9 cellular contexts compared by ENCODE assay signal in the genomic region with DNA sequence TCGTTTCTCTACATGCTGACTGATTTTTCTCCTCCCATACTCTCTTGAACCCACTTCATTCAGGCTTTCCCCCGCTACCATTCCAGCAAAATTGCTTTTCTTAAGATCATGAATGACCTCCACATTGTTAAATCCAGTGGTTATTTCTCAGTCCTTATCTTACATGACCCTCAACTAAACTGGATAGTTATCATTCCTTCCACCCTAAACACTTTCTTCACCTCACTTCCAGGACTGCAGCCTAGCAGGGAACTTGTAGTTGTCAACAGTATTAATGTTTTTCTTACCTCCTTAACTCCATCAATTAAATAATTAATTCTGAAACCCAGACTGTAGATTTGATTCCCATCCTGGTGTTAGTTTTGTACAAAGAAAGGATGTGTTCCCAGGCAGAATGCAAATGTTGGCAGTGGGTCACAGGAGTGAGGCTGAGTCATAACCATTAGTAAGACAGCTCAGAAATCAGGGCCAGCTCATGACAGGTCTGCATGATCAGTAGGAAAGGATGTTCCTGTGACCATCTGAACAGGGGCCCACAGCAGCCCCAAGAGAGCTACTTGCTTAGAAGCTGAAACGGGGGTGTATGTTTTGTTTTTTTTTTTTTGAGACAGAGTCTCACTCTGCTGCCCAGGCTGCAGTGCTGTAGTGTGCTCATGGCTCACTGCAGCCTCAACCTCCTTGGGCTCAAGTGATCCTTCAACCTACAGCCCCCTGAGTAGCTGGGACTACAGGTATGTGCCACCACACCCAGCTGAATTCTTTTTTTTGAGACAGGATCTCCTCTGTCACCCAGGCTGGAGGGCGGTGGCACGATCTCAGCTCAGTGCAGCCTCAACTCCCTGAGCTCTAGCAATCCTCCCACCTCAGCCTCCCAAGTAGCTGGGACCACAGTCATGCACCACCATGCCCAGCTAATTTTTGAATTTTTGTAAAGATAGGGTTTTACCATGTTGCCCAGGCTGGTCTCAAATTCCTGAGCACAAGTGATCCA. TPM values are rescaled to one million over a fixed set of nuclear protein-coding genes. Genes with fewer than 3 reads are reported as not detected.
DNase-seq lines count a peak whose midpoint lies in the region; ATAC-seq and TF ChIP-seq lines count a peak whose summit lies in the region.
"Had no signal": no experiment of that assay in that cellular context is flagged by ENCODE, and none has a peak within 500 bp of the region (broad histone marks: within the 10 kb centered on the region; RNA-seq: fewer than 3 reads in every experiment).

No MANE protein-coding gene starts in this region.

- TF ChIP-seq POLR2A in NB4 (IDR thresholded peaks at IDR 0.05; ENCODE audit: extremely low read depth, insufficient read length): no peak

- TF ChIP-seq CTCF in HFF-Myc (IDR thresholded peaks at IDR 0.05; ENCODE audit: low read depth, low read length, missing control alignments): no peak
- TF ChIP-seq CTCF in NB4 (IDR thresholded peaks at IDR 0.05; ENCODE audit: low read depth, low read length): no peak
- TF ChIP-seq CTCF in epithelial cell of proximal tubule (conservative IDR thresholded peaks at IDR 0.05; ENCODE audit: low read depth, low read length): no peak

- H3K27me3 Mint-ChIP-seq in activated CD8-positive, alpha-beta memory T cell treated with anti-CD3 and anti-CD28 coated beads, Interleukin-2, amount 10 ng/mL, durations not matched to agents 7 days and 5 days: peaks cover 7% of the 10 kb centered on the region

- H3K9me3 ChIP-seq in skeletal muscle tissue (ENCODE audit: control insufficient read depth in 3 of 3, low read length in 3 of 3): no peaks in the 10 kb centered on the region

- H3K36me3 ChIP-seq in skeletal muscle tissue (ENCODE audit: control insufficient read depth in 3 of 3, insufficient read depth in 3 of 3, low read length in 3 of 3): no peaks in the 10 kb centered on the region

- peak; percentile 57 for DNase-seq in activated CD8-positive, alpha-beta memory T cell treated with anti-CD3 and anti-CD28 coated beads, Interleukin-2, amount 10 ng/mL, durations not matched to agents 7 days and 5 days
- DNase-seq in activated CD8-positive, alpha-beta memory T cell treated with anti-CD3 and anti-CD28 coated beads, Interleukin-2, amount 50 U/mL, for 4 hours: no peak
- DNase-seq in HFF-Myc (ENCODE audit: extremely low read depth, low read depth) (peak; percentile 79), NB4 (ENCODE audit: low read depth) (peak; percentile 72), epithelial cell of proximal tubule (ENCODE audit: low read depth) (peak; percentile 90), NCI-H1092 (lab: John Stamatoyannopoulos, UW) (no peak), DMS79 (lab: John Stamatoyannopoulos, UW) (no peak)

- H3K4me3 ChIP-seq in HFF-Myc (replicated peaks; ENCODE audit: low read depth, low read length) (no peak overlapping the region), NB4 (ENCODE audit: low read depth, low read length) (no peak overlapping the region), epithelial cell of proximal tubule (ENCODE audit: low read depth, low read length) (no peak overlapping the region), skeletal muscle tissue (ENCODE audit: low read length in 3 of 3) (no peak overlapping the region)

- no peak overlapping the region for H3K4me3 Mint-ChIP-seq in activated CD8-positive, alpha-beta memory T cell treated with anti-CD3 and anti-CD28 coated beads, Interleukin-2, amount 10 ng/mL, durations not matched to agents 7 days and 5 days
- H3K4me3 Mint-ChIP-seq: activated naive CD8-positive, alpha-beta T cell had no signal

- peak; percentile 81 for ATAC-seq in activated CD8-positive, alpha-beta memory T cell treated with anti-CD3 and anti-CD28 coated beads, Interleukin-2, amount 10 ng/mL, durations not matched to agents 7 days and 5 days

- H3K4me1 Mint-ChIP-seq in activated CD8-positive, alpha-beta memory T cell treated with anti-CD3 and anti-CD28 coated beads, Interleukin-2, amount 10 ng/mL, durations not matched to agents 7 days and 5 days: peaks cover 16% of the 10 kb centered on the region

- no peaks in the 10 kb centered on the region for H3K36me3 Mint-ChIP-seq in activated CD8-positive, alpha-beta memory T cell treated with anti-CD3 and anti-CD28 coated beads, Interleukin-2, amount 10 ng/mL, durations not matched to agents 7 days and 5 days
- H3K36me3 Mint-ChIP-seq: activated naive CD8-positive, alpha-beta T cell had no signal

- no peaks in the 10 kb centered on the region for H3K27me3 ChIP-seq in skeletal muscle tissue (ENCODE audit: control insufficient read depth in 3 of 3, insufficient read depth in 3 of 3, low read length in 3 of 3)

- no peak overlapping the region for H3K27ac Mint-ChIP-seq in activated CD8-positive, alpha-beta memory T cell treated with anti-CD3 and anti-CD28 coated beads, Interleukin-2, amount 10 ng/mL, durations not matched to agents 7 days and 5 days
- H3K27ac Mint-ChIP-seq: activated naive CD8-positive, alpha-beta T cell had no signal

- CTCF ChIA-PET in activated CD8-positive, alpha-beta memory T cell treated with anti-CD3 and anti-CD28 coated beads, Interleukin-2, amount 10 ng/mL, durations not matched to agents 7 days and 5 days (lab: Charles Lee): interaction anchor here (1.1 to 1.6 kb wide), 3 partner anchors 14 to 186 kb away, joined by 3 to 4 read pairs (median 3); no protein-coding TSS in a partner anchor

- H3K9ac ChIP-seq in skeletal muscle tissue (ENCODE audit: low read depth in 1 of 3, low read length in 3 of 3): no peak overlapping the region

- peak overlapping the region; percentile 12 for H3K27ac ChIP-seq in skeletal muscle tissue (ENCODE audit: low read depth, low read length)

- H3K9me3 Mint-ChIP-seq in activated CD8-positive, alpha-beta memory T cell treated with anti-CD3 and anti-CD28 coated beads, Interleukin-2, amount 10 ng/mL, durations not matched to agents 7 days and 5 days (ENCODE audit: low read depth): no peaks in the 10 kb centered on the region

- peaks cover 0 to 4% (median 2%) of the 10 kb centered on the region in 3 donors for H3K4me1 ChIP-seq in skeletal muscle tissue (ENCODE audit: control insufficient read depth in 3 of 3, insufficient read depth in 3 of 3, low read length in 3 of 3)

RNA-seq across cellular contexts. Expression of a gene that starts 9.1 kb away (rescaled TPM):
- total RNA-seq in activated CD8-positive, alpha-beta memory T cell treated with anti-CD3 and anti-CD28 coated beads, Interleukin-2, amount 10 ng/mL, durations not matched to agents 7 days and 5 days: not detected
- total RNA-seq in epithelial cell of proximal tubule: 0.51 and 0.58 TPM in 2 replicates
- not detected for total RNA-seq in skeletal muscle tissue

Comparison
In these comparisons a context has a peak if more than half of its experiments do, and no peak if none do; other contexts are left out.
1. DNase-seq: peak in activated CD8-positive, alpha-beta memory T cell treated with anti-CD3 and anti-CD28 coated beads, Interleukin-2, amount 10 ng/mL, durations not matched to agents 7 days and 5 days (single experiment), HFF-Myc (single experiment), NB4 (single experiment) and epithelial cell of proximal tubule (single experiment); none in activated CD8-positive, alpha-beta memory T cell treated with anti-CD3 and anti-CD28 coated beads, Interleukin-2, amount 50 U/mL, for 4 hours (single experiment), NCI-H1092 (single experiment) and DMS79 (single experiment).